10 cellular contexts compared by ENCODE assay signal in genomic region chr9:36207546-36208012, GRCh38. TPM values are rescaled to one million over a fixed set of nuclear protein-coding genes. Genes with fewer than 3 reads are reported as not detected.
A peak's percentile ranks its signal among the peaks of the same experiment; 100 is the strongest.
DNase-seq lines count a peak whose midpoint lies in the region; ATAC-seq and TF ChIP-seq lines count a peak whose summit lies in the region.
"Had no signal": no experiment of that assay in that cellular context is flagged by ENCODE, and none has a peak within 500 bp of the region (broad histone marks: within the 10 kb centered on the region; RNA-seq: fewer than 3 reads in every experiment).

No MANE protein-coding gene starts in this region.

- H3K27ac ChIP-seq in cardiac muscle cell (peak overlapping the region; percentile 24), ascending aorta (peak overlapping the region; percentile 62 to 69), left lung (peak overlapping the region in 1 of 2 donors; percentile 9), upper lobe of left lung (peak overlapping the region in 3 of 4 donors; percentile 9 to 51 (median 41)), tibial nerve (peak overlapping the region in 2 of 4 donors; percentile 12 to 33)

- peaks cover 52% of the 10 kb centered on the region for H3K36me3 ChIP-seq in cardiac muscle cell
- H3K36me3 ChIP-seq in ascending aorta = peaks cover 54 to 94% of the 10 kb centered on the region in 2 donors
- H3K36me3 ChIP-seq in left lung = peaks cover 0 to 99% of the 10 kb centered on the region in 2 donors
- H3K36me3 ChIP-seq in upper lobe of left lung = peaks cover 45 to 99% (median 81%) of the 10 kb centered on the region in 4 donors
- H3K36me3 ChIP-seq in tibial nerve = peaks cover 7 to 98% (median 33%) of the 10 kb centered on the region in 3 donors

- no peak for TF ChIP-seq CTCF in cardiac muscle cell (IDR thresholded peaks at IDR 0.05; ENCODE audit: low read depth, low read length)
- no peak for TF ChIP-seq CTCF in ascending aorta (IDR thresholded peaks at IDR 0.05)
- TF ChIP-seq CTCF in left lung (IDR thresholded peaks at IDR 0.05) = no peak
- no peak for TF ChIP-seq CTCF in upper lobe of left lung (IDR thresholded peaks at IDR 0.05)
- TF ChIP-seq CTCF in tibial nerve (IDR thresholded peaks at IDR 0.05) = no peak

- TF ChIP-seq EP300 in upper lobe of left lung (IDR thresholded peaks at IDR 0.05) = no peak
- TF ChIP-seq EP300 in tibial nerve (IDR thresholded peaks at IDR 0.05) = no peak

- intact Hi-C loops in Right ventricle myocardium inferior (cut with DNase I) (no loop called here), ascending aorta (cut with DNase I) (no loop called here), left lung (cut with DNase I) (no loop called here)

- H3K4me3 ChIP-seq in cardiac muscle cell (no peak overlapping the region), ascending aorta (no peak overlapping the region), left lung (no peak overlapping the region), upper lobe of left lung (no peak overlapping the region), tibial nerve (no peak overlapping the region)

- WGBS in upper lobe of left lung, 2 donors = 23% methylated on average over 1 of the region's 1 CpG
- WGBS in tibial nerve, 2 donors = 25 to 32% methylated on average over 1 of the region's 1 CpG

- ATAC-seq in Right ventricle myocardium inferior = no peak
- ATAC-seq in left lung = peak; percentile 19
- ATAC-seq in upper lobe of left lung (ENCODE audit: low FRiP score in 2 of 2) = no peak

- H3K9me3 ChIP-seq in cardiac muscle cell (ENCODE audit: low read depth) (no peaks in the 10 kb centered on the region), ascending aorta (no peaks in the 10 kb centered on the region), left lung (no peaks in the 10 kb centered on the region), upper lobe of left lung (no peaks in the 10 kb centered on the region), tibial nerve (no peaks in the 10 kb centered on the region)

- TF ChIP-seq POLR2A in upper lobe of left lung (IDR thresholded peaks at IDR 0.05) (no peak), tibial nerve (IDR thresholded peaks at IDR 0.05) (no peak)

- peaks cover 5% of the 10 kb centered on the region for H3K4me1 ChIP-seq in cardiac muscle cell (ENCODE audit: low read depth)
- H3K4me1 ChIP-seq in ascending aorta = peaks cover 0 to 32% of the 10 kb centered on the region in 2 donors
- peaks cover 7 to 42% of the 10 kb centered on the region in 2 donors for H3K4me1 ChIP-seq in left lung
- peaks cover 14 to 37% (median 28%) of the 10 kb centered on the region in 4 donors for H3K4me1 ChIP-seq in upper lobe of left lung
- H3K4me1 ChIP-seq in tibial nerve = peaks cover 0 to 52% (median 15%) of the 10 kb centered on the region in 4 donors

- DNase-seq in cardiac muscle cell (ENCODE audit: low read depth in 1 of 2, low spot score in 1 of 2) (peak in 1 of 2 donors; percentile 53), Right ventricle myocardium inferior (ENCODE audit: missing footprints) (no peak), ascending aorta (ENCODE audit: low spot score in 2 of 2) (no peak), left lung (no peak), upper lobe of left lung (no peak), tibial nerve (ENCODE audit: low spot score in 2 of 2) (no peak), T1000 (lab: John Stamatoyannopoulos, UW) (no peak), NCI-H748 (lab: John Stamatoyannopoulos, UW; ENCODE audit: unreplicated experiment) (no peak)
- DNase-seq: activated effector memory CD4-positive, alpha-beta T cell treated with anti-CD3 and anti-CD28 coated beads, Interleukin-2, amount 50 U/mL, for 16 hours; retina had no signal

- no peaks in the 10 kb centered on the region for H3K27me3 ChIP-seq in cardiac muscle cell
- no peaks in the 10 kb centered on the region for H3K27me3 ChIP-seq in ascending aorta
- H3K27me3 ChIP-seq in left lung = no peaks in the 10 kb centered on the region
- no peaks in the 10 kb centered on the region for H3K27me3 ChIP-seq in upper lobe of left lung
- H3K27me3 ChIP-seq in tibial nerve = no peaks in the 10 kb centered on the region

RNA-seq across cellular contexts. Expression of gene CLTA, which starts 16.9 kb away (rescaled TPM):
- total RNA-seq in cardiac muscle cell (236 TPM in 2 replicates), Right ventricle myocardium inferior (69.4 TPM), ascending aorta (222 TPM), left lung (100 to 1,000 TPM; 199 to 219 TPM), upper lobe of left lung (100 to 1,000 TPM; 120 to 218 (median 192) TPM), tibial nerve (100 to 1,000 TPM; 165 to 247 (median 223) TPM)
- polyA plus RNA-seq in cardiac muscle cell = 118 and 147 TPM in 2 replicates

RNA-seq across cellular contexts. Expression of gene CCIN, which starts 38.4 kb away (rescaled TPM):
- 0.39 TPM in 1 of 2 replicates, not detected in the other for total RNA-seq in cardiac muscle cell
- not detected in 2 replicates for polyA plus RNA-seq in cardiac muscle cell
- not detected for total RNA-seq in Right ventricle myocardium inferior
- not detected for total RNA-seq in ascending aorta
- total RNA-seq in left lung = 1 to 10 TPM in 1 of 2 donors, under 1 TPM in 1; 0.67 to 1.5 TPM
- 1 to 10 TPM in 1 of 6 donors, under 1 TPM in 4, not detected in 1; 0.30 to 1.4 (median 0.49) TPM for total RNA-seq in upper lobe of left lung
- total RNA-seq in tibial nerve = not detected

RNA-seq across cellular contexts. Expression of gene GNE, which starts 50.7 kb away (rescaled TPM):
- total RNA-seq in cardiac muscle cell = 9.5 and 16.7 TPM in 2 replicates
- polyA plus RNA-seq in cardiac muscle cell = 3.6 and 6.1 TPM in 2 replicates
- 10.9 TPM for total RNA-seq in Right ventricle myocardium inferior
- 7.2 TPM for total RNA-seq in ascending aorta
- 10 to 100 TPM; 15.7 to 17.3 TPM for total RNA-seq in left lung
- 10 to 100 TPM in 4 of 6 donors, 1 to 10 TPM in 2; 9.0 to 23.6 (median 13.4) TPM for total RNA-seq in upper lobe of left lung
- total RNA-seq in tibial nerve = 10 to 100 TPM; 30.0 to 42.6 (median 32.6) TPM
